Comparison of ENCODE assay signal across 8 cellular contexts in the genomic region with DNA sequence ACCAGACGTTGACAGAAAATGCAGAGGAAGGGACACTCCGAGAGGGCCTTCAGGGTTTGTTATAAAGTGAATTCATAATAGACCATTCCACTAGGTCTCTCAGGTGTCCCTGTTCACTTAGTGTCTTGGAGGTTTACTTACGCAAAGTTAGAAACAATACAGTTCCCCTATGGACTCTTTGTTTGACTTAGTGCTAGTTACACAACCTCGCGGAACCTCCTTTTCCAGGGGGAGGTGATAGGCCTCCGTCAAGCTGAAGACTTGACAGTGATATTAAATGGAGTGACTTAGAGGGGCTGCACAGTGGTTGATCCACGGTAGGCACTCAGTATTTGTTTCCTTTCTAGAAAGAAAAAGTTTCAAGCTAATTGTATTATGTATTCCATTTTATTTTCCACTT. TPM values are rescaled to one million over a fixed set of nuclear protein-coding genes. Genes with fewer than 3 reads are reported as not detected.
DNase-seq lines count a peak whose midpoint lies in the region; ATAC-seq and TF ChIP-seq lines count a peak whose summit lies in the region.

No MANE protein-coding gene starts in this region.

- peaks cover 80% of the 10 kb centered on the region for H3K79me2 ChIP-seq in OCI-LY7 (ENCODE audit: insufficient read depth, low read depth, low read length)

- intact Hi-C loops in OCI-LY7 (cut with micrococcal nuclease; ENCODE audit: unreplicated experiment): no loop called here
- intact Hi-C loops in prostate gland (cut with DNase I): loop anchor here (10.0 kb wide), 1 partner anchor 707 kb away; the partner anchor contains the start of gene SEMA5A

- CTCF ChIA-PET in OCI-LY7 (lab: Charles Lee; ENCODE audit: unreplicated experiment): interaction anchor here (1.2 to 2.1 kb wide), 2 partner anchors 10 to 33 kb away, joined by 4 to 6 read pairs; no protein-coding TSS in a partner anchor

- POLR2A ChIA-PET in OCI-LY7 (lab: Charles Lee): interaction anchor here (0.9 to 2.5 kb wide), 3 partner anchors 10 to 377 kb away, joined by 3 to 9 read pairs (median 4); no protein-coding TSS in a partner anchor

- no peaks in the 10 kb centered on the region for H3K9me2 ChIP-seq in OCI-LY7 (ENCODE audit: insufficient read depth, low read length)

- no peak for TF ChIP-seq POLR2A in prostate gland (IDR thresholded peaks at IDR 0.05)

- H3K4me1 ChIP-seq in OCI-LY7 (ENCODE audit: insufficient read depth, low read length, poor library complexity, severe bottlenecking) (peaks cover 35% of the 10 kb centered on the region), prostate gland (replicated peaks) (peaks cover 8% of the 10 kb centered on the region)

- BruUV-seq in OCI-LY7 (replicated peaks; lab: Mats Ljungman, UMichigan): no TSS peak

- H2AFZ ChIP-seq in OCI-LY7 (ENCODE audit: low read length): no peak overlapping the region

- H3K9me3 ChIP-seq in OCI-LY7 (ENCODE audit: low read length) (no peaks in the 10 kb centered on the region), prostate gland (no peaks in the 10 kb centered on the region)

- no peaks in the 10 kb centered on the region for H3K27me3 ChIP-seq in prostate gland (replicated peaks; ENCODE audit: insufficient read depth)

- ATAC-seq in HG02763 (IDR thresholded peaks at IDR 0.05; ENCODE audit: unreplicated experiment) (no peak), HG03378 (IDR thresholded peaks at IDR 0.05; ENCODE audit: unreplicated experiment) (no peak)

- TF ChIP-seq CTCF in OCI-LY7 (conservative IDR thresholded peaks at IDR 0.05; ENCODE audit: low read length): no peak
- TF ChIP-seq CTCF in epithelial cell of esophagus (IDR thresholded peaks at IDR 0.05; ENCODE audit: insufficient read depth, low read depth, low read length, missing control alignments): no peak
- TF ChIP-seq CTCF in prostate gland (IDR thresholded peaks at IDR 0.05): no peak

- peak overlapping the region; percentile 81 for H3K4me2 ChIP-seq in OCI-LY7 (ENCODE audit: low read length)

- peak overlapping the region; percentile 72 for H3K27ac ChIP-seq in OCI-LY7 (ENCODE audit: low read depth, low read length, poor library complexity, severe bottlenecking)
- H3K27ac ChIP-seq in prostate gland: no peak overlapping the region

- DNase-seq in OCI-LY7 (ENCODE audit: low spot score) (no peak), epithelial cell of esophagus (ENCODE audit: low read depth) (peak; percentile 18), prostate gland (ENCODE audit: low spot score) (no peak), dedifferentiated amniotic fluid mesenchymal stem cell (ENCODE audit: extremely low spot score) (no peak), COR-L47 (lab: John Stamatoyannopoulos, UW) (no peak)

- H3K36me3 ChIP-seq in OCI-LY7 (ENCODE audit: insufficient read depth, low read length): peaks cover 59% of the 10 kb centered on the region
- no peaks in the 10 kb centered on the region for H3K36me3 ChIP-seq in prostate gland

- WGBS in prostate gland: 26% methylated on average over 7 of the region's 7 CpGs

- H3K4me3 ChIP-seq in GM08714 (ENCODE audit: low read length): peak overlapping the region; percentile 93
- peak overlapping the region; percentile 96 for H3K4me3 ChIP-seq in OCI-LY7 (ENCODE audit: low read depth, low read length, poor library complexity, severe bottlenecking)
- H3K4me3 ChIP-seq in epithelial cell of esophagus (ENCODE audit: low read length): peak overlapping the region; percentile 100
- peak overlapping the region; percentile 78 to 89 for H3K4me3 ChIP-seq in prostate gland

- peaks cover 31% of the 10 kb centered on the region for H4K20me1 ChIP-seq in OCI-LY7 (ENCODE audit: insufficient read depth, low read length)

RNA-seq across cellular contexts. Expression of gene CCT5, which starts 1.3 kb away (rescaled TPM):
- total RNA-seq in OCI-LY7 (2014; rRNA removed; shearing (Covaris generic)): 498 and 551 TPM in 2 replicates
- 327 and 389 TPM in 2 replicates for total RNA-seq in OCI-LY7 (2022)
- total RNA-seq in prostate gland: 100 to 1,000 TPM; 113 to 140 TPM

RNA-seq across cellular contexts. Expression of gene ATPSCKMT, which starts 1.7 kb away (rescaled TPM):
- total RNA-seq in OCI-LY7 (2014; rRNA removed; shearing (Covaris generic)): 16.0 and 26.5 TPM in 2 replicates
- total RNA-seq in OCI-LY7 (2022): 22.2 and 24.9 TPM in 2 replicates
- total RNA-seq in prostate gland: 10 to 100 TPM; 18.1 to 25.9 TPM

RNA-seq across cellular contexts. Expression of gene CMBL, which starts 56.3 kb away (rescaled TPM):
- total RNA-seq in OCI-LY7 (2014; rRNA removed; shearing (Covaris generic)): not detected in 2 replicates
- total RNA-seq in OCI-LY7 (2022) (0.13 TPM in 1 of 2 replicates, not detected in the other), prostate gland (10 to 100 TPM; 11.2 to 20.3 TPM)

Comparison
In these comparisons a context has a peak if more than half of its experiments do, and no peak if none do; other contexts are left out.
1. RNA of gene CMBL, which starts 56.3 kb away (total RNA-seq): 11.2 to 20.3 TPM in prostate gland; 0.13 TPM in OCI-LY7; every median in the first group is over 10 times any median in the second.
2. Peak in every context shown above with its lines, with median percentiles within 50 percentile points of each other: H3K4me3 ChIP-seq.